In the genomic region with DNA sequence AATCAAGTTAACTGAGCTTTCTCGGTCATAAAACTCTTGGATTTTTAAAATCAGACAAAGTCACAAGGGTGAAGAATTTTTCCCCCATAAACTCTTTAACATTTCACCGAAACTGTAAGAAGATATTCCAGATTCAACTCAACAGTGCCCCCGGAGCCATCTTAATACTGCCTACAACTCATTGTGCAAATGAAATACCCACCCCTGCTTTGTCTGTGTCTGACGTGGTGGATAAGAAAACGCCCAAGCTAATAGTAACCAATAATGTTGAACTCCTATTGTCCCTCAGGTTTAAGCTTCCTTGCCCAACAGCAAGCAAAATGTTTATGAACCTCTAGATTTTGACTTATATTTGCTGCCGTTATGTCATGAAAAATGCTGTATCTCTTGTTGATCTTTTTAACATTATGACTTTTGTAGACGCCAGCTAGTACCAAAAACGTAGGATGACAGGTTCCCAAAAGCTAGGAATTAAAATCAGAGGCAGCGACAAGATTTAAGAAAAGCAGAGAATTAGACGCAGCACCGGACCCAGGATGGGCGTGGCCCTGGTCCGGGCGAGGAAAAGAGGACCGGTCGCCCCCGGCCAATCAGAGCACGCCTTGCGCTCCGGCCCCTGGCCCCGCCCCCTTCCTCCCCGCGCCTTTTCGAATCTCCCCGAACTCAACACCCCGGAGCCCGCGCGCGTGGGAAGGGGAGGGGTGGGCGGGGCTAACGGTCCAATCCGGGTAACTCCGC, we compare ENCODE assay signal across 1 cellular context.
TF ChIP-seq lines count a peak whose summit lies in the region.

No MANE protein-coding gene starts in this region.

TF ChIP-seq in HepG2, 621 proteins besides CTCF, POLR2A, EP300 and RAD21 (continues in another document):
- TF ChIP-seq ZSCAN22 (CRISPR knock-in tag; IDR thresholded peaks at IDR 0.05) (no peak), POLR2AphosphoS2 (IDR thresholded peaks at IDR 0.05; ENCODE audit: low read depth, low read length) (no peak), ZFP36 (IDR thresholded peaks at IDR 0.05; ENCODE audit: borderline replicate concordance, low read depth, low read length, partially characterized antibody) (no peak), ZZZ3 (CRISPR knock-in tag; IDR thresholded peaks at IDR 0.05; ENCODE audit: borderline replicate concordance) (no peak), ZNF564 (CRISPR knock-in tag; IDR thresholded peaks at IDR 0.05) (peak; percentile 53; the same call in 1 of the 2 replicates), ZNF761 (CRISPR knock-in tag; conservative IDR thresholded peaks at IDR 0.05) (no peak), RBAK (CRISPR knock-in tag; IDR thresholded peaks at IDR 0.05) (no peak), NFYC (CRISPR knock-in tag; IDR thresholded peaks at IDR 0.05) (peak; percentile 63), SP1 (IDR thresholded peaks at IDR 0.05) (no peak), SP1 (CRISPR knock-in tag; IDR thresholded peaks at IDR 0.05) (peak; percentile 70), IKZF4 (CRISPR knock-in tag; IDR thresholded peaks at IDR 0.05; ENCODE audit: borderline replicate concordance, low read depth, not compliant biosample characterization) (no peak), CEBPG (CRISPR knock-in tag; IDR thresholded peaks at IDR 0.05) (0 out of 2 replicates have a peak, but pooled peaks have one; percentile 4), ARNTL (CRISPR knock-in tag; IDR thresholded peaks at IDR 0.05) (0 out of 2 replicates have a peak, but pooled peaks have one; percentile 19), CHD2 (IDR thresholded peaks at IDR 0.05; ENCODE audit: low read depth, low read length) (no peak), NFATC3 (CRISPR knock-in tag; IDR thresholded peaks at IDR 0.05) (no peak), ZNF101 (CRISPR knock-in tag; IDR thresholded peaks at IDR 0.05; ENCODE audit: borderline replicate concordance, low read depth) (no peak), HDAC1 (CRISPR knock-in tag; IDR thresholded peaks at IDR 0.05) (peak; percentile 6; the same call in 1 of the 2 replicates), MATR3 (CRISPR knock-in tag; IDR thresholded peaks at IDR 0.05) (no peak), DR1 (CRISPR knock-in tag; IDR thresholded peaks at IDR 0.05) (no peak), IRF2 (CRISPR knock-in tag; IDR thresholded peaks at IDR 0.05) (no peak), KLF9 (CRISPR knock-in tag; IDR thresholded peaks at IDR 0.05; ENCODE audit: low read depth) (0 out of 2 replicates have a peak, but pooled peaks have one; percentile 65), KAT8 (CRISPR knock-in tag; IDR thresholded peaks at IDR 0.05) (0 out of 2 replicates have a peak, but pooled peaks have one; percentile 15), FOSL1 (CRISPR knock-in tag; IDR thresholded peaks at IDR 0.05; ENCODE audit: borderline replicate concordance) (no peak), KLF11 (CRISPR knock-in tag; IDR thresholded peaks at IDR 0.05) (no peak), KDM5A (IDR thresholded peaks at IDR 0.05; ENCODE audit: borderline replicate concordance, low read length) (peak; percentile 85), ZNF546 (CRISPR knock-in tag; conservative IDR thresholded peaks at IDR 0.05) (no peak), TBX2 (CRISPR knock-in tag; IDR thresholded peaks at IDR 0.05; ENCODE audit: borderline replicate concordance) (peak; percentile 52), GLI4 (CRISPR knock-in tag; IDR thresholded peaks at IDR 0.05; ENCODE audit: borderline replicate concordance) (no peak), GABPB1 (CRISPR knock-in tag; IDR thresholded peaks at IDR 0.05) (peak; percentile 59; the same call in 1 of the 2 replicates), ZSCAN31 (CRISPR knock-in tag; IDR thresholded peaks at IDR 0.05; ENCODE audit: low read depth) (0 out of 2 replicates have a peak, but pooled peaks have one; percentile 25), SYNCRIP (IDR thresholded peaks at IDR 0.05; ENCODE audit: insufficient read depth, low read depth, low read length) (no peak), NFYB (CRISPR knock-in tag; IDR thresholded peaks at IDR 0.05) (peak; percentile 61), CCAR2 (optimal IDR thresholded peaks at IDR 0.05; ENCODE audit: low read depth, low read length) (no peak), NKX3-1 (CRISPR knock-in tag; IDR thresholded peaks at IDR 0.05) (0 out of 2 replicates have a peak, but pooled peaks have one; percentile 14), ZNF317 (CRISPR knock-in tag; IDR thresholded peaks at IDR 0.05) (no peak)
- TF ChIP-seq, protein P1, sequence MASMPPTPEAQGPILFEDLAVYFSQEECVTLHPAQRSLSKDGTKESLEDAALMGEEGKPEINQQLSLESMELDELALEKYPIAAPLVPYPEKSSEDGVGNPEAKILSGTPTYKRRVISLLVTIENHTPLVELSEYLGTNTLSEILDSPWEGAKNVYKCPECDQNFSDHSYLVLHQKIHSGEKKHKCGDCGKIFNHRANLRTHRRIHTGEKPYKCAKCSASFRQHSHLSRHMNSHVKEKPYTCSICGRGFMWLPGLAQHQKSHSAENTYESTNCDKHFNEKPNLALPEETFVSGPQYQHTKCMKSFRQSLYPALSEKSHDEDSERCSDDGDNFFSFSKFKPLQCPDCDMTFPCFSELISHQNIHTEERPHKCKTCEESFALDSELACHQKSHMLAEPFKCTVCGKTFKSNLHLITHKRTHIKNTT (CRISPR knock-in tag; IDR thresholded peaks at IDR 0.05), result no peak
- TF ChIP-seq, protein P2, sequence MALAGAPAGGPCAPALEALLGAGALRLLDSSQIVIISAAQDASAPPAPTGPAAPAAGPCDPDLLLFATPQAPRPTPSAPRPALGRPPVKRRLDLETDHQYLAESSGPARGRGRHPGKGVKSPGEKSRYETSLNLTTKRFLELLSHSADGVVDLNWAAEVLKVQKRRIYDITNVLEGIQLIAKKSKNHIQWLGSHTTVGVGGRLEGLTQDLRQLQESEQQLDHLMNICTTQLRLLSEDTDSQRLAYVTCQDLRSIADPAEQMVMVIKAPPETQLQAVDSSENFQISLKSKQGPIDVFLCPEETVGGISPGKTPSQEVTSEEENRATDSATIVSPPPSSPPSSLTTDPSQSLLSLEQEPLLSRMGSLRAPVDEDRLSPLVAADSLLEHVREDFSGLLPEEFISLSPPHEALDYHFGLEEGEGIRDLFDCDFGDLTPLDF (CRISPR knock-in tag; IDR thresholded peaks at IDR 0.05), result peak; percentile 91
- TF ChIP-seq, protein P3, sequence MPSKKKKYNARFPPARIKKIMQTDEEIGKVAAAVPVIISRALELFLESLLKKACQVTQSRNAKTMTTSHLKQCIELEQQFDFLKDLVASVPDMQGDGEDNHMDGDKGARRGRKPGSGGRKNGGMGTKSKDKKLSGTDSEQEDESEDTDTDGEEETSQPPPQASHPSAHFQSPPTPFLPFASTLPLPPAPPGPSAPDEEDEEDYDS (CRISPR knock-in tag; IDR thresholded peaks at IDR 0.05), result no peak
- TF ChIP-seq, protein P4, sequence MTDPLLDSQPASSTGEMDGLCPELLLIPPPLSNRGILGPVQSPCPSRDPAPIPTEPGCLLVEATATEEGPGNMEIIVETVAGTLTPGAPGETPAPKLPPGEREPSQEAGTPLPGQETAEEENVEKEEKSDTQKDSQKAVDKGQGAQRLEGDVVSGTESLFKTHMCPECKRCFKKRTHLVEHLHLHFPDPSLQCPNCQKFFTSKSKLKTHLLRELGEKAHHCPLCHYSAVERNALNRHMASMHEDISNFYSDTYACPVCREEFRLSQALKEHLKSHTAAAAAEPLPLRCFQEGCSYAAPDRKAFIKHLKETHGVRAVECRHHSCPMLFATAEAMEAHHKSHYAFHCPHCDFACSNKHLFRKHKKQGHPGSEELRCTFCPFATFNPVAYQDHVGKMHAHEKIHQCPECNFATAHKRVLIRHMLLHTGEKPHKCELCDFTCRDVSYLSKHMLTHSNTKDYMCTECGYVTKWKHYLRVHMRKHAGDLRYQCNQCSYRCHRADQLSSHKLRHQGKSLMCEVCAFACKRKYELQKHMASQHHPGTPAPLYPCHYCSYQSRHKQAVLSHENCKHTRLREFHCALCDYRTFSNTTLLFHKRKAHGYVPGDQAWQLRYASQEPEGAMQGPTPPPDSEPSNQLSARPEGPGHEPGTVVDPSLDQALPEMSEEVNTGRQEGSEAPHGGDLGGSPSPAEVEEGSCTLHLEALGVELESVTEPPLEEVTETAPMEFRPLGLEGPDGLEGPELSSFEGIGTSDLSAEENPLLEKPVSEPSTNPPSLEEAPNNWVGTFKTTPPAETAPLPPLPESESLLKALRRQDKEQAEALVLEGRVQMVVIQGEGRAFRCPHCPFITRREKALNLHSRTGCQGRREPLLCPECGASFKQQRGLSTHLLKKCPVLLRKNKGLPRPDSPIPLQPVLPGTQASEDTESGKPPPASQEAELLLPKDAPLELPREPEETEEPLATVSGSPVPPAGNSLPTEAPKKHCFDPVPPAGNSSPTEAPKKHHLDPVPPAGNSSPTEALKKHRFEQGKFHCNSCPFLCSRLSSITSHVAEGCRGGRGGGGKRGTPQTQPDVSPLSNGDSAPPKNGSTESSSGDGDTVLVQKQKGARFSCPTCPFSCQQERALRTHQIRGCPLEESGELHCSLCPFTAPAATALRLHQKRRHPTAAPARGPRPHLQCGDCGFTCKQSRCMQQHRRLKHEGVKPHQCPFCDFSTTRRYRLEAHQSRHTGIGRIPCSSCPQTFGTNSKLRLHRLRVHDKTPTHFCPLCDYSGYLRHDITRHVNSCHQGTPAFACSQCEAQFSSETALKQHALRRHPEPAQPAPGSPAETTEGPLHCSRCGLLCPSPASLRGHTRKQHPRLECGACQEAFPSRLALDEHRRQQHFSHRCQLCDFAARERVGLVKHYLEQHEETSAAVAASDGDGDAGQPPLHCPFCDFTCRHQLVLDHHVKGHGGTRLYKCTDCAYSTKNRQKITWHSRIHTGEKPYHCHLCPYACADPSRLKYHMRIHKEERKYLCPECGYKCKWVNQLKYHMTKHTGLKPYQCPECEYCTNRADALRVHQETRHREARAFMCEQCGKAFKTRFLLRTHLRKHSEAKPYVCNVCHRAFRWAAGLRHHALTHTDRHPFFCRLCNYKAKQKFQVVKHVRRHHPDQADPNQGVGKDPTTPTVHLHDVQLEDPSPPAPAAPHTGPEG (CRISPR knock-in tag; IDR thresholded peaks at IDR 0.05), result peak; percentile 55; the same call in 1 of the 2 replicates
- TF ChIP-seq, protein P5, sequence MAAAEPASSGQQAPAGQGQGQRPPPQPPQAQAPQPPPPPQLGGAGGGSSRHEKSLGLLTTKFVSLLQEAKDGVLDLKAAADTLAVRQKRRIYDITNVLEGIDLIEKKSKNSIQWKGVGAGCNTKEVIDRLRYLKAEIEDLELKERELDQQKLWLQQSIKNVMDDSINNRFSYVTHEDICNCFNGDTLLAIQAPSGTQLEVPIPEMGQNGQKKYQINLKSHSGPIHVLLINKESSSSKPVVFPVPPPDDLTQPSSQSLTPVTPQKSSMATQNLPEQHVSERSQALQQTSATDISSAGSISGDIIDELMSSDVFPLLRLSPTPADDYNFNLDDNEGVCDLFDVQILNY (CRISPR knock-in tag; conservative IDR thresholded peaks at IDR 0.05), result 0 out of 2 replicates have a peak, but pooled peaks have one; percentile 29
- TF ChIP-seq, protein P6, sequence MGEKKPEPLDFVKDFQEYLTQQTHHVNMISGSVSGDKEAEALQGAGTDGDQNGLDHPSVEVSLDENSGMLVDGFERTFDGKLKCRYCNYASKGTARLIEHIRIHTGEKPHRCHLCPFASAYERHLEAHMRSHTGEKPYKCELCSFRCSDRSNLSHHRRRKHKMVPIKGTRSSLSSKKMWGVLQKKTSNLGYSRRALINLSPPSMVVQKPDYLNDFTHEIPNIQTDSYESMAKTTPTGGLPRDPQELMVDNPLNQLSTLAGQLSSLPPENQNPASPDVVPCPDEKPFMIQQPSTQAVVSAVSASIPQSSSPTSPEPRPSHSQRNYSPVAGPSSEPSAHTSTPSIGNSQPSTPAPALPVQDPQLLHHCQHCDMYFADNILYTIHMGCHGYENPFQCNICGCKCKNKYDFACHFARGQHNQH (CRISPR knock-in tag; IDR thresholded peaks at IDR 0.05), result no peak
- TF ChIP-seq, protein P7, sequence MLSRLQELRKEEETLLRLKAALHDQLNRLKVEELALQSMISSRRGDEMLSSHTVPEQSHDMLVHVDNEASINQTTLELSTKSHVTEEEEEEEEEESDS (CRISPR knock-in tag; IDR thresholded peaks at IDR 0.05; ENCODE audit: borderline replicate concordance), result no peak
- TF ChIP-seq, protein P8, sequence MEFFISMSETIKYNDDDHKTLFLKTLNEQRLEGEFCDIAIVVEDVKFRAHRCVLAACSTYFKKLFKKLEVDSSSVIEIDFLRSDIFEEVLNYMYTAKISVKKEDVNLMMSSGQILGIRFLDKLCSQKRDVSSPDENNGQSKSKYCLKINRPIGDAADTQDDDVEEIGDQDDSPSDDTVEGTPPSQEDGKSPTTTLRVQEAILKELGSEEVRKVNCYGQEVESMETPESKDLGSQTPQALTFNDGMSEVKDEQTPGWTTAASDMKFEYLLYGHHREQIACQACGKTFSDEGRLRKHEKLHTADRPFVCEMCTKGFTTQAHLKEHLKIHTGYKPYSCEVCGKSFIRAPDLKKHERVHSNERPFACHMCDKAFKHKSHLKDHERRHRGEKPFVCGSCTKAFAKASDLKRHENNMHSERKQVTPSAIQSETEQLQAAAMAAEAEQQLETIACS (CRISPR knock-in tag; IDR thresholded peaks at IDR 0.05), result no peak
- TF ChIP-seq, protein P9, sequence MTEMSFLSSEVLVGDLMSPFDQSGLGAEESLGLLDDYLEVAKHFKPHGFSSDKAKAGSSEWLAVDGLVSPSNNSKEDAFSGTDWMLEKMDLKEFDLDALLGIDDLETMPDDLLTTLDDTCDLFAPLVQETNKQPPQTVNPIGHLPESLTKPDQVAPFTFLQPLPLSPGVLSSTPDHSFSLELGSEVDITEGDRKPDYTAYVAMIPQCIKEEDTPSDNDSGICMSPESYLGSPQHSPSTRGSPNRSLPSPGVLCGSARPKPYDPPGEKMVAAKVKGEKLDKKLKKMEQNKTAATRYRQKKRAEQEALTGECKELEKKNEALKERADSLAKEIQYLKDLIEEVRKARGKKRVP (CRISPR knock-in tag; IDR thresholded peaks at IDR 0.05), result peak in 1 of 2 experiments; percentile 32; a peak in 1 of 4 replicates
- TF ChIP-seq, protein P10, sequence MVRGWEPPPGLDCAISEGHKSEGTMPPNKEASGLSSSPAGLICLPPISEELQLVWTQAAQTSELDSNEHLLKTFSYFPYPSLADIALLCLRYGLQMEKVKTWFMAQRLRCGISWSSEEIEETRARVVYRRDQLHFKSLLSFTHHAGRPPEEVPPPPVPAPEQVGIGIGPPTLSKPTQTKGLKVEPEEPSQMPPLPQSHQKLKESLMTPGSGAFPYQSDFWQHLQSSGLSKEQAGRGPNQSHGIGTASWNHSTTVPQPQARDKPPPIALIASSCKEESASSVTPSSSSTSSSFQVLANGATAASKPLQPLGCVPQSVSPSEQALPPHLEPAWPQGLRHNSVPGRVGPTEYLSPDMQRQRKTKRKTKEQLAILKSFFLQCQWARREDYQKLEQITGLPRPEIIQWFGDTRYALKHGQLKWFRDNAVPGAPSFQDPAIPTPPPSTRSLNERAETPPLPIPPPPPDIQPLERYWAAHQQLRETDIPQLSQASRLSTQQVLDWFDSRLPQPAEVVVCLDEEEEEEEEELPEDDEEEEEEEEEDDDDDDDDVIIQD (CRISPR knock-in tag; IDR thresholded peaks at IDR 0.05; ENCODE audit: low read depth), result no peak
- TF ChIP-seq, protein P11, sequence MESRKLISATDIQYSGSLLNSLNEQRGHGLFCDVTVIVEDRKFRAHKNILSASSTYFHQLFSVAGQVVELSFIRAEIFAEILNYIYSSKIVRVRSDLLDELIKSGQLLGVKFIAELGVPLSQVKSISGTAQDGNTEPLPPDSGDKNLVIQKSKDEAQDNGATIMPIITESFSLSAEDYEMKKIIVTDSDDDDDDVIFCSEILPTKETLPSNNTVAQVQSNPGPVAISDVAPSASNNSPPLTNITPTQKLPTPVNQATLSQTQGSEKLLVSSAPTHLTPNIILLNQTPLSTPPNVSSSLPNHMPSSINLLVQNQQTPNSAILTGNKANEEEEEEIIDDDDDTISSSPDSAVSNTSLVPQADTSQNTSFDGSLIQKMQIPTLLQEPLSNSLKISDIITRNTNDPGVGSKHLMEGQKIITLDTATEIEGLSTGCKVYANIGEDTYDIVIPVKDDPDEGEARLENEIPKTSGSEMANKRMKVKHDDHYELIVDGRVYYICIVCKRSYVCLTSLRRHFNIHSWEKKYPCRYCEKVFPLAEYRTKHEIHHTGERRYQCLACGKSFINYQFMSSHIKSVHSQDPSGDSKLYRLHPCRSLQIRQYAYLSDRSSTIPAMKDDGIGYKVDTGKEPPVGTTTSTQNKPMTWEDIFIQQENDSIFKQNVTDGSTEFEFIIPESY (CRISPR knock-in tag; IDR thresholded peaks at IDR 0.05), result no peak
